In genomic region chr3:123341871-123342630, GRCh38 we compare ENCODE assay signal across 2 cellular contexts.
TF ChIP-seq lines count a peak whose summit lies in the region.

No MANE protein-coding gene starts in this region.

TF ChIP-seq in HepG2, 621 proteins besides CTCF, POLR2A, EP300 and RAD21:
- no peak for TF ChIP-seq JUNB (CRISPR knock-in tag; IDR thresholded peaks at IDR 0.05; ENCODE audit: borderline replicate concordance)

TF ChIP-seq in H1, 55 proteins besides CTCF, POLR2A, EP300 and RAD21:
- TF ChIP-seq MAX (IDR thresholded peaks at IDR 0.05) (no peak), CEBPB (IDR thresholded peaks at IDR 0.05; ENCODE audit: low read depth, low read length) (no peak), SUZ12 (IDR thresholded peaks at IDR 0.05; ENCODE audit: low read length) (no peak)
